1 cellular context compared by ENCODE assay signal in genomic region chrX:120549483-120550452, GRCh38.
A peak's percentile ranks its signal among the peaks of the same experiment; 100 is the strongest.
TF ChIP-seq lines count a peak whose summit lies in the region.

No MANE protein-coding gene starts in this region.

TF ChIP-seq in K562, 482 proteins besides CTCF, POLR2A, EP300 and RAD21 (continued from another document and continues in another):
- TF ChIP-seq, protein P1, sequence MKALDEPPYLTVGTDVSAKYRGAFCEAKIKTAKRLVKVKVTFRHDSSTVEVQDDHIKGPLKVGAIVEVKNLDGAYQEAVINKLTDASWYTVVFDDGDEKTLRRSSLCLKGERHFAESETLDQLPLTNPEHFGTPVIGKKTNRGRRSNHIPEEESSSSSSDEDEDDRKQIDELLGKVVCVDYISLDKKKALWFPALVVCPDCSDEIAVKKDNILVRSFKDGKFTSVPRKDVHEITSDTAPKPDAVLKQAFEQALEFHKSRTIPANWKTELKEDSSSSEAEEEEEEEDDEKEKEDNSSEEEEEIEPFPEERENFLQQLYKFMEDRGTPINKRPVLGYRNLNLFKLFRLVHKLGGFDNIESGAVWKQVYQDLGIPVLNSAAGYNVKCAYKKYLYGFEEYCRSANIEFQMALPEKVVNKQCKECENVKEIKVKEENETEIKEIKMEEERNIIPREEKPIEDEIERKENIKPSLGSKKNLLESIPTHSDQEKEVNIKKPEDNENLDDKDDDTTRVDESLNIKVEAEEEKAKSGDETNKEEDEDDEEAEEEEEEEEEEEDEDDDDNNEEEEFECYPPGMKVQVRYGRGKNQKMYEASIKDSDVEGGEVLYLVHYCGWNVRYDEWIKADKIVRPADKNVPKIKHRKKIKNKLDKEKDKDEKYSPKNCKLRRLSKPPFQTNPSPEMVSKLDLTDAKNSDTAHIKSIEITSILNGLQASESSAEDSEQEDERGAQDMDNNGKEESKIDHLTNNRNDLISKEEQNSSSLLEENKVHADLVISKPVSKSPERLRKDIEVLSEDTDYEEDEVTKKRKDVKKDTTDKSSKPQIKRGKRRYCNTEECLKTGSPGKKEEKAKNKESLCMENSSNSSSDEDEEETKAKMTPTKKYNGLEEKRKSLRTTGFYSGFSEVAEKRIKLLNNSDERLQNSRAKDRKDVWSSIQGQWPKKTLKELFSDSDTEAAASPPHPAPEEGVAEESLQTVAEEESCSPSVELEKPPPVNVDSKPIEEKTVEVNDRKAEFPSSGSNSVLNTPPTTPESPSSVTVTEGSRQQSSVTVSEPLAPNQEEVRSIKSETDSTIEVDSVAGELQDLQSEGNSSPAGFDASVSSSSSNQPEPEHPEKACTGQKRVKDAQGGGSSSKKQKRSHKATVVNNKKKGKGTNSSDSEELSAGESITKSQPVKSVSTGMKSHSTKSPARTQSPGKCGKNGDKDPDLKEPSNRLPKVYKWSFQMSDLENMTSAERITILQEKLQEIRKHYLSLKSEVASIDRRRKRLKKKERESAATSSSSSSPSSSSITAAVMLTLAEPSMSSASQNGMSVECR (CRISPR knock-in tag; IDR thresholded peaks at IDR 0.05) = no peak
- TF ChIP-seq ZNF696 (CRISPR knock-in tag; conservative IDR thresholded peaks at IDR 0.05) (no peak), HSF4 (CRISPR knock-in tag; IDR thresholded peaks at IDR 0.05; ENCODE audit: borderline replicate concordance) (no peak), SNRNP70 (optimal IDR thresholded peaks at IDR 0.05; ENCODE audit: low read depth, low read length) (no peak), BHLHE40 (IDR thresholded peaks at IDR 0.05; ENCODE audit: low read length) (peak; percentile 51), SFPQ (IDR thresholded peaks at IDR 0.05; ENCODE audit: low read depth, low read length) (no peak), ZEB2 (IDR thresholded peaks at IDR 0.05) (0 out of 2 replicates have a peak, but pooled peaks have one; percentile 49), SMAD1 (IDR thresholded peaks at IDR 0.05; ENCODE audit: low read depth, low read length, partially characterized antibody) (no peak), ID3 (CRISPR knock-in tag; IDR thresholded peaks at IDR 0.05) (no peak), ID3 (tag; IDR thresholded peaks at IDR 0.05) (no peak), SRSF1 (IDR thresholded peaks at IDR 0.05; ENCODE audit: low read depth, low read length) (no peak), MBD2 (IDR thresholded peaks at IDR 0.05; ENCODE audit: borderline replicate concordance, low read depth) (no peak), MEIS2 (IDR thresholded peaks at IDR 0.05; ENCODE audit: partially characterized antibody) (peak; percentile 85), ILF3 (IDR thresholded peaks at IDR 0.05; ENCODE audit: borderline replicate concordance) (no peak), SIN3A (IDR thresholded peaks at IDR 0.05; ENCODE audit: borderline replicate concordance in 2 of 2, control insufficient read depth in 1 of 2, low read depth in 2 of 2, low read length in 2 of 2) (no peak), MEF2D (tag; conservative IDR thresholded peaks at IDR 0.05; ENCODE audit: low read depth) (no peak), ZNF398 (CRISPR knock-in tag; IDR thresholded peaks at IDR 0.05) (no peak), BDP1 (IDR thresholded peaks at IDR 0.05; ENCODE audit: insufficient read depth, insufficient read length) (no peak), SMARCC2 (IDR thresholded peaks at IDR 0.05; ENCODE audit: low read depth) (peak; percentile 94), ZBTB12 (CRISPR knock-in tag; IDR thresholded peaks at IDR 0.05) (no peak), POLR2B (IDR thresholded peaks at IDR 0.05; ENCODE audit: low read depth, partially characterized antibody) (no peak), BRD4 (IDR thresholded peaks at IDR 0.05) (no peak), DIDO1 (tag; IDR thresholded peaks at IDR 0.05; ENCODE audit: low read depth) (no peak), C11orf30 (IDR thresholded peaks at IDR 0.05; ENCODE audit: low read depth) (peak; percentile 10; the same call in 1 of the 2 replicates), NCOA4 (IDR thresholded peaks at IDR 0.05; ENCODE audit: partially characterized antibody) (no peak), ZNF668 (CRISPR knock-in tag; IDR thresholded peaks at IDR 0.05) (no peak), MYNN (IDR thresholded peaks at IDR 0.05) (no peak), MYNN (CRISPR knock-in tag; IDR thresholded peaks at IDR 0.05) (no peak), PHB (CRISPR knock-in tag; IDR thresholded peaks at IDR 0.05) (no peak), STAG1 (CRISPR knock-in tag; IDR thresholded peaks at IDR 0.05; ENCODE audit: borderline replicate concordance) (no peak), MTF1 (CRISPR knock-in tag; IDR thresholded peaks at IDR 0.05; ENCODE audit: borderline replicate concordance) (no peak), ZNF408 (CRISPR knock-in tag; IDR thresholded peaks at IDR 0.05; ENCODE audit: low read depth) (no peak), PCBP1 (IDR thresholded peaks at IDR 0.05; ENCODE audit: low read depth, low read length, poor library complexity, severe bottlenecking) (no peak), PHB2 (IDR thresholded peaks at IDR 0.05; ENCODE audit: low read depth) (no peak), NFIX (CRISPR knock-in tag; IDR thresholded peaks at IDR 0.05; ENCODE audit: low read depth) (no peak), KDM2B (CRISPR knock-in tag; IDR thresholded peaks at IDR 0.05) (no peak), FOXA1 (IDR thresholded peaks at IDR 0.05; ENCODE audit: borderline replicate concordance) (peak; percentile 84; the same call in 1 of the 2 replicates), ZBTB17 (CRISPR knock-in tag; IDR thresholded peaks at IDR 0.05) (no peak), ZNF277 (CRISPR knock-in tag; IDR thresholded peaks at IDR 0.05; ENCODE audit: borderline replicate concordance) (no peak), POLR2AphosphoS2 (IDR thresholded peaks at IDR 0.05; ENCODE audit: low read length) (no peak), SMAD2 (IDR thresholded peaks at IDR 0.05; ENCODE audit: low read depth, low read length) (no peak), SIN3B (IDR thresholded peaks at IDR 0.05; ENCODE audit: low read depth) (no peak), BRF2 (IDR thresholded peaks at IDR 0.05; ENCODE audit: borderline replicate concordance, insufficient read depth, insufficient read length) (no peak), NONO (IDR thresholded peaks at IDR 0.05; ENCODE audit: low read depth in 2 of 2, low read length in 1 of 2) (no peak), BMI1 (IDR thresholded peaks at IDR 0.05; ENCODE audit: low read length) (no peak)
- TF ChIP-seq, protein P2, sequence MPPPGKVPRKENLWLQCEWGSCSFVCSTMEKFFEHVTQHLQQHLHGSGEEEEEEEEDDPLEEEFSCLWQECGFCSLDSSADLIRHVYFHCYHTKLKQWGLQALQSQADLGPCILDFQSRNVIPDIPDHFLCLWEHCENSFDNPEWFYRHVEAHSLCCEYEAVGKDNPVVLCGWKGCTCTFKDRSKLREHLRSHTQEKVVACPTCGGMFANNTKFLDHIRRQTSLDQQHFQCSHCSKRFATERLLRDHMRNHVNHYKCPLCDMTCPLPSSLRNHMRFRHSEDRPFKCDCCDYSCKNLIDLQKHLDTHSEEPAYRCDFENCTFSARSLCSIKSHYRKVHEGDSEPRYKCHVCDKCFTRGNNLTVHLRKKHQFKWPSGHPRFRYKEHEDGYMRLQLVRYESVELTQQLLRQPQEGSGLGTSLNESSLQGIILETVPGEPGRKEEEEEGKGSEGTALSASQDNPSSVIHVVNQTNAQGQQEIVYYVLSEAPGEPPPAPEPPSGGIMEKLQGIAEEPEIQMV (tag; conservative IDR thresholded peaks at IDR 0.05; ENCODE audit: low read depth) = no peak
- TF ChIP-seq, protein P3, sequence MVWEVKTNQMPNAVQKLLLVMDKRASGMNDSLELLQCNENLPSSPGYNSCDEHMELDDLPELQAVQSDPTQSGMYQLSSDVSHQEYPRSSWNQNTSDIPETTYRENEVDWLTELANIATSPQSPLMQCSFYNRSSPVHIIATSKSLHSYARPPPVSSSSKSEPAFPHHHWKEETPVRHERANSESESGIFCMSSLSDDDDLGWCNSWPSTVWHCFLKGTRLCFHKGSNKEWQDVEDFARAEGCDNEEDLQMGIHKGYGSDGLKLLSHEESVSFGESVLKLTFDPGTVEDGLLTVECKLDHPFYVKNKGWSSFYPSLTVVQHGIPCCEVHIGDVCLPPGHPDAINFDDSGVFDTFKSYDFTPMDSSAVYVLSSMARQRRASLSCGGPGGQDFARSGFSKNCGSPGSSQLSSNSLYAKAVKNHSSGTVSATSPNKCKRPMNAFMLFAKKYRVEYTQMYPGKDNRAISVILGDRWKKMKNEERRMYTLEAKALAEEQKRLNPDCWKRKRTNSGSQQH (CRISPR knock-in tag; IDR thresholded peaks at IDR 0.05) = 0 out of 2 replicates have a peak, but pooled peaks have one; percentile 42
- TF ChIP-seq, protein P4, sequence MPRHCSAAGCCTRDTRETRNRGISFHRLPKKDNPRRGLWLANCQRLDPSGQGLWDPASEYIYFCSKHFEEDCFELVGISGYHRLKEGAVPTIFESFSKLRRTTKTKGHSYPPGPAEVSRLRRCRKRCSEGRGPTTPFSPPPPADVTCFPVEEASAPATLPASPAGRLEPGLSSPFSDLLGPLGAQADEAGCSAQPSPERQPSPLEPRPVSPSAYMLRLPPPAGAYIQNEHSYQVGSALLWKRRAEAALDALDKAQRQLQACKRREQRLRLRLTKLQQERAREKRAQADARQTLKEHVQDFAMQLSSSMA (CRISPR knock-in tag; IDR thresholded peaks at IDR 0.05) = no peak
